10 cellular contexts compared by ENCODE assay signal in the genomic region with DNA sequence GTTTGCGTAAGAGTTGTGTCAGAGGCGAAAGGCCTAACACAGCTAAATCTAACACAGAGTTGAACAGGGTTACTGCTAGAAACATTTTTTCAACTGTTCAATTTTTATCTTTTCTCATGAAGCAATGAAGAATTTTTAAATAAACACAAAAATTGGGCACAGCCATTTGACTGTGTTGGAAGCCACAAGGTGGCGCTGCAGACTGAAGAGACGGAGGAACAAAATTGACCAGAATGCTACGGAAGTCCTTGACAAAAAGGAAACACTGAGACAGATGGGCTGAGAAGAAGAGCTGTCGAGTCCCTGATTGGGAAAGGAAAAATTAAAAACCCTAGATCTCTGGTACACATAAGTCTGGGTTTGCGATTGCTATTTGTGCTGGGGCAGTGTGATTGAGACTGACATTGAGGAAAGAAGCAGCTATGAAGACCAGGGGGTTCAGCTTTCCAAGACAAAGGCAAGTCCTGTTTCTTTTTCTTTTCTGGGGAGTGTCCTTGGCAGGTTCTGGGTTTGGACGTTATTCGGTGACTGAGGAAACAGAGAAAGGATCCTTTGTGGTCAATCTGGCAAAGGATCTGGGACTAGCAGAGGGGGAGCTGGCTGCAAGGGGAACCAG. TPM values are rescaled to one million over a fixed set of nuclear protein-coding genes. Genes with fewer than 3 reads are reported as not detected.
DNase-seq lines count a peak whose midpoint lies in the region; ATAC-seq, FAIRE-seq and TF ChIP-seq lines count a peak whose summit lies in the region.
"Had no signal": no experiment of that assay in that cellular context is flagged by ENCODE, and none has a peak within 500 bp of the region (broad histone marks: within the 10 kb centered on the region; RNA-seq: fewer than 3 reads in every experiment).

A gene (plus strand): TSS at position 265 of the 616 bp plus-strand sequence. CDS start 158 bp downstream, at position 423.

- peak within 1 kb of the TSS in 2 of 8 donors; percentile 3 to 9 for H3K27ac Mint-ChIP-seq in CD8-positive, alpha-beta memory T cell
- H3K27ac Mint-ChIP-seq: T-helper 1 cell treated with Interleukin-12 subunit alpha and Interleukin-12 subunit beta and Interleukin-4 antibody, amounts not matched to agents 30 μg/mL and 1 μg/mL, for 36 hours had no signal

- peak in 2 of 5 donors; percentile 8 to 18 for DNase-seq in CD8-positive, alpha-beta memory T cell
- DNase-seq in RPMI8226 (peak; percentile 25), endothelial cell of umbilical vein (ENCODE audit: low read depth, low spot score) (peak; percentile 3), upper lobe of left lung (no peak)
- peak; percentile 35 to 42 for DNase-seq in stimulated activated CD4-positive, alpha-beta T cell treated with anti-CD3 and anti-CD28 coated beads, Interleukin-2, amount 100 ng/mL, for 24 hours

- H3K36me3 Mint-ChIP-seq in CD8-positive, alpha-beta memory T cell: peaks cover 1 to 9% (median 2%) of the 10 kb centered on the region in 3 donors

- intact Hi-C loops in endothelial cell of umbilical vein (cut with micrococcal nuclease): no loop called here

- H3K4me1 Mint-ChIP-seq in CD8-positive, alpha-beta memory T cell: peaks cover 6 to 9% (median 6%) of the 10 kb centered on the region in 3 donors

- dilution Hi-C loops in endothelial cell of umbilical vein (cut with MboI; ENCODE audit: extremely low pct_ligation_motif_present, low sequenced_read_pairs): no loop called here

- H3K4me1 ChIP-seq in CD8-positive, alpha-beta memory T cell (ENCODE audit: insufficient read depth, low read length): no peaks in the 10 kb centered on the region
- H3K4me1 ChIP-seq in HEK293 (ENCODE audit: control insufficient read depth, insufficient read depth, low read length): no peaks in the 10 kb centered on the region
- H3K4me1 ChIP-seq in endothelial cell of umbilical vein (ENCODE audit: control insufficient read depth, extremely low read depth, insufficient read depth, low read length): no peaks in the 10 kb centered on the region
- H3K4me1 ChIP-seq in gastroesophageal sphincter: no peaks in the 10 kb centered on the region
- H3K4me1 ChIP-seq in upper lobe of left lung: no peaks in the 10 kb centered on the region

- H3K9me3 Mint-ChIP-seq in CD8-positive, alpha-beta memory T cell: peaks cover 13 to 50% (median 44%) of the 10 kb centered on the region in 5 donors

- peak; percentile 26 for FAIRE-seq in endothelial cell of umbilical vein (lab: Jason Lieb, UNC)

- WGBS in gastroesophageal sphincter (ENCODE audit: low coverage in 1 of 2), 2 donors: 25 to 28% methylated on average over 7 of the region's 9 CpGs
- 20 to 25% methylated on average over 9 of the region's 9 CpGs for WGBS in upper lobe of left lung, 2 donors

- H3K9ac ChIP-seq in endothelial cell of umbilical vein (replicated peaks; ENCODE audit: extremely low read depth, insufficient read depth, low read length): no peak within 1 kb of the TSS

- H3K9me3 ChIP-seq in CD8-positive, alpha-beta memory T cell (ENCODE audit: low read length): no peaks in the 10 kb centered on the region
- H3K9me3 ChIP-seq in HEK293 (ENCODE audit: control insufficient read depth, insufficient read depth, low read depth, low read length) (no peaks in the 10 kb centered on the region), endothelial cell of umbilical vein (replicated peaks; ENCODE audit: control insufficient read depth, insufficient read depth, low read length) (no peaks in the 10 kb centered on the region), gastroesophageal sphincter (peaks cover 0 to 96% (median 0%) of the 10 kb centered on the region in 3 donors), upper lobe of left lung (peaks cover 9 to 66% (median 36%) of the 10 kb centered on the region in 4 donors)

- BruUV-seq in endothelial cell of umbilical vein (replicated peaks; lab: Mats Ljungman, UMichigan): no TSS peak

- H2AFZ ChIP-seq in endothelial cell of umbilical vein (ENCODE audit: low read depth, low read length): no peak within 1 kb of the TSS

- no peaks in the 10 kb centered on the region for H3K36me3 ChIP-seq in CD8-positive, alpha-beta memory T cell (ENCODE audit: insufficient read depth, low read length)
- H3K36me3 ChIP-seq in HEK293 (ENCODE audit: control insufficient read depth in 2 of 2, insufficient read depth in 1 of 2, low read length in 2 of 2) (no peaks in the 10 kb centered on the region), endothelial cell of umbilical vein (ENCODE audit: control insufficient read depth in 2 of 2, extremely low read depth in 1 of 2, insufficient read depth in 2 of 2, low read length in 2 of 2) (no peaks in the 10 kb centered on the region), gastroesophageal sphincter (peaks cover 0 to 9% of the 10 kb centered on the region in 2 donors), upper lobe of left lung (no peaks in the 10 kb centered on the region)

- no peak within 1 kb of the TSS for H3K27ac ChIP-seq in CD8-positive, alpha-beta memory T cell (ENCODE audit: low read depth, low read length)
- H3K27ac ChIP-seq in HEK293 (ENCODE audit: extremely low read depth, low read depth, low read length) (no peak within 1 kb of the TSS), endothelial cell of umbilical vein (ENCODE audit: insufficient read depth, low read depth, low read length) (no peak within 1 kb of the TSS), gastroesophageal sphincter (no peak within 1 kb of the TSS), upper lobe of left lung (no peak within 1 kb of the TSS)

- TF ChIP-seq CTCF in HEK293 (tag by site-specific recombination; IDR thresholded peaks at IDR 0.05): no peak
- TF ChIP-seq CTCF in endothelial cell of umbilical vein (IDR thresholded peaks at IDR 0.05; ENCODE audit: extremely low read depth in 1 of 2, insufficient read depth in 1 of 2, low read depth in 1 of 2, low read length in 2 of 2): peak; percentile 23 to 50
- peak in 1 of 4 experiments; percentile 17 for TF ChIP-seq CTCF in gastroesophageal sphincter (IDR thresholded peaks at IDR 0.05)
- peak in 2 of 6 experiments; percentile 13 to 25 for TF ChIP-seq CTCF in upper lobe of left lung (IDR thresholded peaks at IDR 0.05)

- peak within 1 kb of the TSS; percentile 6 to 78 (median 63) for H3K4me3 Mint-ChIP-seq in CD8-positive, alpha-beta memory T cell
- H3K4me3 Mint-ChIP-seq: T-helper 1 cell treated with Interleukin-12 subunit alpha and Interleukin-12 subunit beta and Interleukin-4 antibody, amounts not matched to agents 30 μg/mL and 1 μg/mL, for 36 hours had no signal

- H3K4me2 ChIP-seq in endothelial cell of umbilical vein (ENCODE audit: insufficient read depth, low read length): no peak within 1 kb of the TSS

- H3K79me2 ChIP-seq in endothelial cell of umbilical vein (ENCODE audit: control insufficient read depth, insufficient read depth, low read length): no peaks in the 10 kb centered on the region

- no peak for TF ChIP-seq POLR2A in endothelial cell of umbilical vein (IDR thresholded peaks at IDR 0.05; ENCODE audit: low read depth, low read length)
- no peak for TF ChIP-seq POLR2A in gastroesophageal sphincter (IDR thresholded peaks at IDR 0.05)
- TF ChIP-seq POLR2A in upper lobe of left lung (IDR thresholded peaks at IDR 0.05): no peak

- no peaks in the 10 kb centered on the region for H4K20me1 ChIP-seq in endothelial cell of umbilical vein (replicated peaks; ENCODE audit: control insufficient read depth, extremely low read depth, insufficient read depth, low read length)

- ATAC-seq in gastroesophageal sphincter (no peak), upper lobe of left lung (ENCODE audit: low FRiP score in 2 of 2) (no peak), GM21576 (IDR thresholded peaks at IDR 0.05; ENCODE audit: unreplicated experiment) (no peak)

- H3K27me3 ChIP-seq in CD8-positive, alpha-beta memory T cell (ENCODE audit: insufficient read depth, low read length, poor library complexity, severe bottlenecking): no peaks in the 10 kb centered on the region
- H3K27me3 ChIP-seq in endothelial cell of umbilical vein (ENCODE audit: control insufficient read depth in 2 of 2, insufficient read depth in 2 of 2, low read length in 2 of 2) (no peaks in the 10 kb centered on the region), gastroesophageal sphincter (peaks cover 48% of the 10 kb centered on the region), upper lobe of left lung (no peaks in the 10 kb centered on the region)

- POLR2A ChIA-PET in CD8-positive, alpha-beta memory T cell (lab: Charles Lee): no interaction called here
- POLR2A ChIA-PET in HEK293 (lab: Yijun Ruan, JAX): no interaction called here
- POLR2A ChIA-PET in endothelial cell of umbilical vein (lab: Charles Lee): no interaction called here

- TF ChIP-seq EP300 in gastroesophageal sphincter (IDR thresholded peaks at IDR 0.05) (no peak), upper lobe of left lung (IDR thresholded peaks at IDR 0.05) (no peak)

- H3K9me1 ChIP-seq in endothelial cell of umbilical vein (replicated peaks; ENCODE audit: control insufficient read depth, extremely low read depth, insufficient read depth, low read length): no peaks in the 10 kb centered on the region

- H3K27me3 Mint-ChIP-seq in CD8-positive, alpha-beta memory T cell: peaks cover 41 to 70% of the 10 kb centered on the region in 2 donors

- CTCF ChIA-PET in CD8-positive, alpha-beta memory T cell (lab: Charles Lee): no interaction called here
- CTCF ChIA-PET in HEK293 (lab: Yijun Ruan, JAX) (interaction anchor here (0.5 to 2.4 kb wide), 21 partner anchors 9 to 377 kb away, joined by 3 to 12 read pairs (median 4); a partner anchor contains a TSS), endothelial cell of umbilical vein (lab: Charles Lee) (interaction anchor here (0.8 to 1.1 kb wide), 5 partner anchors 10 to 380 kb away, joined by 3 to 6 read pairs (median 3); a partner anchor contains a TSS)

- no peak within 1 kb of the TSS for H3K4me3 ChIP-seq in CD8-positive, alpha-beta memory T cell (ENCODE audit: low read length)
- H3K4me3 ChIP-seq in HEK293 (ENCODE audit: low read depth, low read length) (no peak within 1 kb of the TSS), endothelial cell of umbilical vein (replicated peaks in 1 of 3; ENCODE audit: insufficient read depth in 1 of 3, low read depth in 1 of 3, low read length in 3 of 3) (no peak within 1 kb of the TSS), gastroesophageal sphincter (no peak within 1 kb of the TSS), upper lobe of left lung (peak within 1 kb of the TSS in 1 of 4 donors; percentile 9)
- H3K4me3 ChIP-seq: lung had no signal

RNA-seq across cellular contexts. Expression of the gene that starts here (rescaled TPM):
- total RNA-seq in CD8-positive, alpha-beta memory T cell: not detected
- polyA plus RNA-seq in CD8-positive, alpha-beta memory T cell: not detected
- total RNA-seq in endothelial cell of umbilical vein: 0.16 and 0.20 TPM in 2 replicates
- polyA plus RNA-seq in endothelial cell of umbilical vein: 0.14 and 0.29 TPM in 2 replicates
- polyA plus RNA-seq in endothelial cell of umbilical vein (2011; cell fraction: cytosol; rRNA removed): 0.14 and 0.17 TPM in 2 replicates
- 0.22 and 0.50 TPM in 2 replicates for polyA plus RNA-seq in endothelial cell of umbilical vein (2011; cell fraction: nucleus; rRNA removed)
- polyA plus RNA-seq in endothelial cell of umbilical vein (2012): 0.23 and 0.35 TPM in 2 replicates
- 1.3 and 2.1 TPM in 2 replicates for polyA minus RNA-seq in endothelial cell of umbilical vein
- polyA minus RNA-seq in endothelial cell of umbilical vein (2011; cell fraction: cytosol; rRNA and poly(A)+ RNA removed): not detected
- polyA minus RNA-seq in endothelial cell of umbilical vein (2011; cell fraction: nucleus; rRNA and poly(A)+ RNA removed): 0.14 and 0.34 TPM in 2 replicates
- total RNA-seq in gastroesophageal sphincter: 10 to 100 TPM in 1 of 4 donors, 1 to 10 TPM in 3; 1.9 to 10.9 (median 3.0) TPM
- 1 to 10 TPM in 4 of 6 donors, under 1 TPM in 2; 0.63 to 3.1 (median 1.2) TPM for total RNA-seq in upper lobe of left lung

Comparison
In these comparisons a context has a peak if more than half of its experiments do, and no peak if none do; other contexts are left out.
1. DNase-seq: peak in RPMI8226 (single experiment), endothelial cell of umbilical vein (single experiment) and stimulated activated CD4-positive, alpha-beta T cell treated with anti-CD3 and anti-CD28 coated beads, Interleukin-2, amount 100 ng/mL, for 24 hours (2 of 2); none in upper lobe of left lung (0 of 2).